Comparison of ENCODE assay signal across 11 cellular contexts in genomic region chr6:28384143-28384533, GRCh38. TPM values are rescaled to one million over a fixed set of nuclear protein-coding genes. Genes with fewer than 3 reads are reported as not detected.
DNase-seq lines count a peak whose midpoint lies in the region; ATAC-seq, FAIRE-seq and TF ChIP-seq lines count a peak whose summit lies in the region.
"Had no signal": no experiment of that assay in that cellular context is flagged by ENCODE, and none has a peak within 500 bp of the region (broad histone marks: within the 10 kb centered on the region; RNA-seq: fewer than 3 reads in every experiment).

No MANE protein-coding gene starts in this region.

- no peak overlapping the region for H3K4me3 ChIP-seq in left ventricle myocardium inferior
- no peak overlapping the region for H3K4me3 ChIP-seq in heart left ventricle
- no peak overlapping the region for H3K4me3 ChIP-seq in hepatocyte
- H3K4me3 ChIP-seq in pancreas: no peak overlapping the region

- 70 to 85% (median 77%) methylated on average over 2 of the region's 2 CpGs for WGBS in heart left ventricle, 4 donors
- WGBS in hepatocyte (ENCODE audit: low lambda C conversion rate, missing lambda C conversion rate): 66% methylated on average over 2 of the region's 2 CpGs
- 46 to 63% methylated on average over 2 of the region's 2 CpGs for WGBS in pancreas, 2 donors

- H4K20me1 ChIP-seq in hepatocyte (ENCODE audit: insufficient read depth, poor library complexity, severe bottlenecking): no peaks in the 10 kb centered on the region

- peak overlapping the region; percentile 75 for H3K4me2 ChIP-seq in hepatocyte

- ATAC-seq in heart left ventricle (no peak), pancreas (no peak), left lobe of liver (no peak)

- H3K4me1 ChIP-seq in left ventricle myocardium inferior: peaks cover 34% of the 10 kb centered on the region
- peaks cover 0 to 30% (median 7%) of the 10 kb centered on the region in 12 donors for H3K4me1 ChIP-seq in heart left ventricle
- peaks cover 6% of the 10 kb centered on the region for H3K4me1 ChIP-seq in hepatocyte (ENCODE audit: insufficient read depth)
- H3K4me1 ChIP-seq in pancreas: peaks cover 3 to 11% (median 4%) of the 10 kb centered on the region in 3 donors

- H3K27me3 ChIP-seq in left ventricle myocardium inferior (ENCODE audit: low read depth) (no peaks in the 10 kb centered on the region), heart left ventricle (no peaks in the 10 kb centered on the region), hepatocyte (no peaks in the 10 kb centered on the region), pancreas (no peaks in the 10 kb centered on the region)
- H3K27me3 ChIP-seq: neutrophil had no signal

- H3K27ac ChIP-seq in left ventricle myocardium inferior (replicated peaks): peak overlapping the region; percentile 85
- H3K27ac ChIP-seq in heart left ventricle: peak overlapping the region in 3 of 12 donors; percentile 68 to 79 (median 74)
- peak overlapping the region; percentile 85 for H3K27ac ChIP-seq in hepatocyte
- peak overlapping the region in 1 of 4 donors; percentile 57 for H3K27ac ChIP-seq in pancreas

- peaks cover 36% of the 10 kb centered on the region for H3K36me3 ChIP-seq in left ventricle myocardium inferior
- H3K36me3 ChIP-seq in heart left ventricle: peaks cover 0 to 66% (median 53%) of the 10 kb centered on the region in 9 donors
- H3K36me3 ChIP-seq in hepatocyte (replicated peaks; ENCODE audit: insufficient read depth, low read depth): peaks cover 10% of the 10 kb centered on the region
- peaks cover 0 to 12% (median 0%) of the 10 kb centered on the region in 3 donors for H3K36me3 ChIP-seq in pancreas
- H3K36me3 ChIP-seq: neutrophil had no signal

- H3K9me2 ChIP-seq in hepatocyte (replicated peaks; ENCODE audit: insufficient read depth): no peaks in the 10 kb centered on the region

- no peak for TF ChIP-seq POLR2A in heart left ventricle (IDR thresholded peaks at IDR 0.05)

- no peak for DNase-seq in left ventricle myocardium inferior
- DNase-seq in heart left ventricle: no peak
- DNase-seq in hepatocyte (ENCODE audit: low spot score): no peak
- DNase-seq in activated naive CD4-positive, alpha-beta T cell treated with Interleukin-2 at 50 U/mL for 16 hours: no peak
- no peak for DNase-seq in pancreas
- DNase-seq in left lobe of liver (ENCODE audit: low spot score): no peak
- DNase-seq: cerebellar nuclear complex, GDM1, NCI-H1694 treated with DMSO at 0.1 percent for 48 hours, T-helper 17 cell had no signal

- no peak for FAIRE-seq in pancreas (lab: Jason Lieb, UNC)

- H2AFZ ChIP-seq in hepatocyte: no peak overlapping the region

- TF ChIP-seq CTCF in left ventricle myocardium inferior (IDR thresholded peaks at IDR 0.05; ENCODE audit: borderline replicate concordance) (no peak), heart left ventricle (IDR thresholded peaks at IDR 0.05) (no peak), hepatocyte (IDR thresholded peaks at IDR 0.05; ENCODE audit: poor library complexity) (no peak), pancreas (IDR thresholded peaks at IDR 0.05) (no peak)

- H3K79me2 ChIP-seq in hepatocyte: peaks cover 47% of the 10 kb centered on the region

- intact Hi-C loops in left ventricle myocardium inferior (cut with micrococcal nuclease): no loop called here
- intact Hi-C loops in heart left ventricle (cut with DNase I): loop anchor here in 1 of 10 donors (10.0 kb wide), 1 partner anchor 301 kb away; no protein-coding TSS in a partner anchor
- intact Hi-C loops in pancreas (cut with DNase I): no loop called here

- no peaks in the 10 kb centered on the region for H3K9me3 ChIP-seq in left ventricle myocardium inferior (replicated peaks)
- peaks cover 0 to 3% (median 0%) of the 10 kb centered on the region in 12 donors for H3K9me3 ChIP-seq in heart left ventricle
- H3K9me3 ChIP-seq in hepatocyte (ENCODE audit: low read depth): peaks cover under 1% of the 10 kb centered on the region
- H3K9me3 ChIP-seq in pancreas: no peaks in the 10 kb centered on the region
- H3K9me3 ChIP-seq: neutrophil had no signal

RNA-seq across cellular contexts. Expression of gene ZSCAN12, which starts 15.4 kb away (rescaled TPM):
- total RNA-seq in left ventricle myocardium inferior (1.8 TPM), heart left ventricle (1 to 10 TPM; 2.1 to 4.0 (median 2.9) TPM), hepatocyte (5.6 and 6.1 TPM in 2 replicates), pancreas (1 to 10 TPM; 2.1 to 4.4 (median 2.8) TPM), left lobe of liver (1.2 TPM)
- polyA plus RNA-seq in heart left ventricle (1 to 10 TPM in 1 of 2 donors, under 1 TPM in 1; 0.99 to 2.2 TPM), hepatocyte (2.1 and 3.2 TPM in 2 replicates), pancreas (1 to 10 TPM in 1 of 2 donors, under 1 TPM in 1; 0.80 to 1.9 TPM)

RNA-seq across cellular contexts. Expression of gene ZKSCAN3, which starts 34.4 kb away (rescaled TPM):
- 4.1 TPM for total RNA-seq in left ventricle myocardium inferior
- total RNA-seq in heart left ventricle: 1 to 10 TPM; 2.8 to 7.9 (median 5.6) TPM
- 1 to 10 TPM; 1.5 to 1.8 TPM for polyA plus RNA-seq in heart left ventricle
- 6.8 and 7.1 TPM in 2 replicates for total RNA-seq in hepatocyte
- polyA plus RNA-seq in hepatocyte: 1.9 and 3.1 TPM in 2 replicates
- total RNA-seq in pancreas: 1 to 10 TPM; 1.5 to 5.0 (median 2.1) TPM
- polyA plus RNA-seq in pancreas: 1 to 10 TPM; 1.2 to 1.6 TPM
- 2.4 TPM for total RNA-seq in left lobe of liver

RNA-seq across cellular contexts. Expression of gene ZSCAN31, which starts 48.2 kb away (rescaled TPM):
- total RNA-seq in left ventricle myocardium inferior (8.0 TPM), heart left ventricle (10 to 100 TPM in 5 of 9 donors, 1 to 10 TPM in 4; 7.5 to 22.0 (median 10.7) TPM), hepatocyte (2.6 and 4.6 TPM in 2 replicates), pancreas (10 to 100 TPM in 1 of 6 donors, 1 to 10 TPM in 5; 4.4 to 13.2 (median 7.4) TPM), left lobe of liver (2.4 TPM)
- polyA plus RNA-seq in heart left ventricle (1 to 10 TPM; 3.3 to 5.4 TPM), hepatocyte (1.8 and 3.4 TPM in 2 replicates), pancreas (10 to 100 TPM in 1 of 2 donors, 1 to 10 TPM in 1; 6.3 to 10.5 TPM)

RNA-seq across cellular contexts. Expression of gene ZSCAN23, which starts 59.2 kb away (rescaled TPM):
- total RNA-seq in left ventricle myocardium inferior (1.5 TPM), heart left ventricle (1 to 10 TPM in 6 of 9 donors, under 1 TPM in 3; 0.48 to 2.1 (median 1.6) TPM), hepatocyte (1.9 and 5.6 TPM in 2 replicates), pancreas (1 to 10 TPM in 5 of 6 donors, under 1 TPM in 1; 0.75 to 3.3 (median 1.1) TPM), left lobe of liver (0.40 TPM)
- polyA plus RNA-seq in heart left ventricle (under 1 TPM; 0.42 to 0.93 TPM), hepatocyte (0.48 and 1.4 TPM in 2 replicates), pancreas (under 1 TPM; 0.42 to 0.89 TPM)
